In the genomic region with DNA sequence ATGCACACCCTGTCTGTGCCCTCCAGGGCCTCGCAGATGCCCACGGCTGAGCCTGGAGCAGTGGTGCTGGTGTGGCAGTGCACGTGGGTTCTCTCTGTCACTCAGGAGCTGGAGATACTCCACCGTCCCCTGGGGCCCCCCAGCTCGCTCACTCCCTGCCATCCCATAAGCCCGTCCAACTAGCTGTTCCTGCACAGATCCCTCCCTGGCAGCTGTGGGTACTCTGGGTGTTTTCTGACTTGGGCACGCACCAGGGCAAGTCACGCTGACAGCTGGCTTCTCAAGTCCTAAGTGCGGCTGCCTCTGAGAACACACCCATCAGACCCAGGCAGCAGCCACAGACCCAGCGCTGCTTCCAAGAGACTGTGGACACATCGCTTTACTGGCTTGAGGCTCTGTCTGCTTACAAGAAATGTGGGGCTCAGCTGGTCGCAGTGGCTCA, we compare ENCODE assay signal across 16 cellular contexts. TPM values are rescaled to one million over a fixed set of nuclear protein-coding genes. Genes with fewer than 3 reads are reported as not detected.
DNase-seq lines count a peak whose midpoint lies in the region; ATAC-seq and TF ChIP-seq lines count a peak whose summit lies in the region.
"Had no signal": no experiment of that assay in that cellular context is flagged by ENCODE, and none has a peak within 500 bp of the region (broad histone marks: within the 10 kb centered on the region; RNA-seq: fewer than 3 reads in every experiment).

No MANE protein-coding gene starts in this region.

- peaks cover 18% of the 10 kb centered on the region; the same call in 1 of the 2 replicates for H3K36me3 ChIP-seq in PC-9 (ENCODE audit: low read depth)
- H3K36me3 ChIP-seq in skeletal muscle satellite cell (ENCODE audit: insufficient read depth, low read length): peaks cover 39% of the 10 kb centered on the region

- no peaks in the 10 kb centered on the region for H3K9me3 ChIP-seq in PC-9 (ENCODE audit: insufficient read depth, low read depth)
- H3K9me3 ChIP-seq in skeletal muscle satellite cell (replicated peaks; ENCODE audit: low read length): no peaks in the 10 kb centered on the region

- H3K9me3 Mint-ChIP-seq in activated naive CD4-positive, alpha-beta T cell treated with anti-CD3 and anti-CD28 coated beads for 36 hours: no peaks in the 10 kb centered on the region
- no peaks in the 10 kb centered on the region for H3K9me3 Mint-ChIP-seq in activated CD4-positive, alpha-beta memory T cell treated with anti-CD3 and anti-CD28 coated beads for 36 hours
- H3K9me3 Mint-ChIP-seq: activated CD4-positive, alpha-beta memory T cell treated with anti-CD3 and anti-CD28 coated beads, Interleukin-2, amount 10 ng/mL, durations not matched to agents 7 days and 5 days; central memory CD8-positive, alpha-beta T cell; GM23338; neural crest cell; stimulated activated memory B cell treated with anti-CD40 and anti-IgM and Interleukin-4, amounts not matched to agents 10 μg/mL and 1 μg/mL and 100 μg/mL, for 72 hours; T-helper 1 cell treated with Interleukin-12 subunit alpha and Interleukin-12 subunit beta and Interleukin-4 antibody, amounts not matched to agents 30 μg/mL and 1 μg/mL, for 36 hours had no signal

- H3K4me2 ChIP-seq in PC-9: no peak overlapping the region
- peak overlapping the region; percentile 68 for H3K4me2 ChIP-seq in skeletal muscle satellite cell (ENCODE audit: low read length)
- H3K4me2 ChIP-seq: GM23338 had no signal

- H3K27ac ChIP-seq in PC-9: peak overlapping the region; percentile 10; the same call in 1 of the 2 replicates
- H3K27ac ChIP-seq in dorsolateral prefrontal cortex: peak overlapping the region; percentile 90 to 100 (median 98)

- H3K4me3 ChIP-seq in PC-9 (no peak overlapping the region), dorsolateral prefrontal cortex (no peak overlapping the region), skeletal muscle satellite cell (ENCODE audit: low read length) (no peak overlapping the region)
- H3K4me3 ChIP-seq: GM23338 had no signal

- intact Hi-C loops in PC-9 (cut with micrococcal nuclease; ENCODE audit: unreplicated experiment): no loop called here
- intact Hi-C loops in dorsolateral prefrontal cortex (cut with DNase I): no loop called here
- intact Hi-C loops in left colon (cut with DNase I, micrococcal nuclease): no loop called here
- intact Hi-C loops in activated naive CD4-positive, alpha-beta T cell treated with anti-CD3 and anti-CD28 coated beads for 36 hours (cut with micrococcal nuclease): no loop called here
- intact Hi-C loops in activated CD4-positive, alpha-beta memory T cell treated with anti-CD3 and anti-CD28 coated beads for 36 hours (cut with micrococcal nuclease): no loop called here

- H3K36me3 Mint-ChIP-seq in activated naive CD4-positive, alpha-beta T cell treated with anti-CD3 and anti-CD28 coated beads for 36 hours (ENCODE audit: low read depth): peaks cover 16% of the 10 kb centered on the region
- peaks cover 32% of the 10 kb centered on the region for H3K36me3 Mint-ChIP-seq in activated CD4-positive, alpha-beta memory T cell treated with anti-CD3 and anti-CD28 coated beads for 36 hours

- H2AFZ ChIP-seq in PC-9: no peak overlapping the region
- H2AFZ ChIP-seq: GM23338 had no signal

- H3K4me1 ChIP-seq in PC-9 (replicated peaks; ENCODE audit: insufficient read depth) (peaks cover 63% of the 10 kb centered on the region), skeletal muscle satellite cell (ENCODE audit: control insufficient read depth, insufficient read depth, low read length) (peaks cover 77% of the 10 kb centered on the region)

- peaks cover 12% of the 10 kb centered on the region for H3K4me1 Mint-ChIP-seq in activated naive CD4-positive, alpha-beta T cell treated with anti-CD3 and anti-CD28 coated beads for 36 hours (ENCODE audit: low read depth)
- H3K4me1 Mint-ChIP-seq in activated CD4-positive, alpha-beta memory T cell treated with anti-CD3 and anti-CD28 coated beads for 36 hours (ENCODE audit: low read depth): peaks cover 14% of the 10 kb centered on the region

- H3K79me2 ChIP-seq in PC-9 (ENCODE audit: low read depth): peaks cover 59% of the 10 kb centered on the region

- peak overlapping the region; percentile 10 for H3K9ac ChIP-seq in skeletal muscle satellite cell (ENCODE audit: low read depth, low read length)

- peaks cover 55% of the 10 kb centered on the region for H3F3A ChIP-seq in PC-9 (ENCODE audit: insufficient read depth, low read depth)

- DNase-seq in PC-9: no peak
- DNase-seq in dorsolateral prefrontal cortex: peak in 9 of 10 donors; percentile 11 to 76 (median 69)
- peak; percentile 71 to 82 for DNase-seq in left colon
- no peak for DNase-seq in HUDEP-2 (lab: John Stamatoyannopoulos, UW; ENCODE audit: unreplicated experiment in 76 of 76)
- no peak for DNase-seq in activated naive CD4-positive, alpha-beta T cell treated with anti-CD3 and anti-CD28 coated beads for 36 hours
- no peak for DNase-seq in activated CD4-positive, alpha-beta T cell treated with anti-CD3 and anti-CD28 coated beads for 48 hours
- no peak for DNase-seq in activated CD4-positive, alpha-beta memory T cell treated with anti-CD3 and anti-CD28 coated beads for 36 hours
- DNase-seq: activated CD4-positive, alpha-beta memory T cell treated with anti-CD3 and anti-CD28 coated beads, Interleukin-2, amount 10 ng/mL, durations not matched to agents 7 days and 5 days; activated effector memory CD4-positive, alpha-beta T cell treated with anti-CD3 and anti-CD28 coated beads, Interleukin-2, amount 50 U/mL, for 16 hours; NCI-H2081 had no signal

- no TSS peak for BruUV-seq in PC-9 (replicated peaks; lab: Mats Ljungman, UMichigan)

- CTCF ChIA-PET in PC-9 (lab: Charles Lee): no interaction called here
- CTCF ChIA-PET in activated naive CD4-positive, alpha-beta T cell treated with anti-CD3 and anti-CD28 coated beads for 36 hours (lab: Charles Lee): interaction anchor here (0.6 to 1.5 kb wide), 5 partner anchors 21 to 63 kb away, joined by 3 to 5 read pairs (median 3); partner anchors contain the start of gene SMIM5
- CTCF ChIA-PET in activated CD4-positive, alpha-beta memory T cell treated with anti-CD3 and anti-CD28 coated beads for 36 hours (lab: Charles Lee): no interaction called here

- peak; percentile 59 for ATAC-seq in left colon
- ATAC-seq: GM23338; stimulated activated memory B cell treated with anti-CD40 and anti-IgM and Interleukin-4, amounts not matched to agents 10 μg/mL and 1 μg/mL and 100 μg/mL, for 72 hours had no signal

- no peaks in the 10 kb centered on the region for H4K20me1 ChIP-seq in PC-9 (ENCODE audit: insufficient read depth)

- TF ChIP-seq CTCF in PC-9 (conservative IDR thresholded peaks at IDR 0.05): no peak
- no peak for TF ChIP-seq CTCF in dorsolateral prefrontal cortex (IDR thresholded peaks at IDR 0.05 in 54 of 56, conservative IDR thresholded peaks at IDR 0.05 in 2 of 56; ENCODE audit: low read depth in 1 of 56, partially characterized antibody in 56 of 56)

- POLR2A ChIA-PET in PC-9 (lab: Charles Lee; ENCODE audit: unreplicated experiment): no interaction called here
- POLR2A ChIA-PET in activated CD4-positive, alpha-beta memory T cell treated with anti-CD3 and anti-CD28 coated beads for 36 hours (lab: Charles Lee): no interaction called here

- H3K27ac Mint-ChIP-seq in activated naive CD4-positive, alpha-beta T cell treated with anti-CD3 and anti-CD28 coated beads for 36 hours: no peak overlapping the region
- H3K27ac Mint-ChIP-seq in activated CD4-positive, alpha-beta memory T cell treated with anti-CD3 and anti-CD28 coated beads for 36 hours: no peak overlapping the region
- H3K27ac Mint-ChIP-seq: activated CD4-positive, alpha-beta memory T cell treated with anti-CD3 and anti-CD28 coated beads, Interleukin-2, amount 10 ng/mL, durations not matched to agents 7 days and 5 days; GM23338; stimulated activated memory B cell treated with anti-CD40 and anti-IgM and Interleukin-4, amounts not matched to agents 10 μg/mL and 1 μg/mL and 100 μg/mL, for 72 hours; T-helper 1 cell treated with Interleukin-12 subunit alpha and Interleukin-12 subunit beta and Interleukin-4 antibody, amounts not matched to agents 30 μg/mL and 1 μg/mL, for 36 hours had no signal

- no peak overlapping the region for H3K4me3 Mint-ChIP-seq in activated naive CD4-positive, alpha-beta T cell treated with anti-CD3 and anti-CD28 coated beads for 36 hours
- H3K4me3 Mint-ChIP-seq in activated CD4-positive, alpha-beta memory T cell treated with anti-CD3 and anti-CD28 coated beads for 36 hours: no peak overlapping the region
- H3K4me3 Mint-ChIP-seq: activated CD4-positive, alpha-beta memory T cell treated with anti-CD3 and anti-CD28 coated beads, Interleukin-2, amount 10 ng/mL, durations not matched to agents 7 days and 5 days; central memory CD8-positive, alpha-beta T cell; GM23338; stimulated activated memory B cell treated with anti-CD40 and anti-IgM and Interleukin-4, amounts not matched to agents 10 μg/mL and 1 μg/mL and 100 μg/mL, for 72 hours; T-helper 1 cell treated with Interleukin-12 subunit alpha and Interleukin-12 subunit beta and Interleukin-4 antibody, amounts not matched to agents 30 μg/mL and 1 μg/mL, for 36 hours had no signal

- H3K27me3 Mint-ChIP-seq in activated naive CD4-positive, alpha-beta T cell treated with anti-CD3 and anti-CD28 coated beads for 36 hours (ENCODE audit: low read depth): no peaks in the 10 kb centered on the region
- H3K27me3 Mint-ChIP-seq in activated CD4-positive, alpha-beta memory T cell treated with anti-CD3 and anti-CD28 coated beads for 36 hours: no peaks in the 10 kb centered on the region
- H3K27me3 Mint-ChIP-seq: activated CD4-positive, alpha-beta memory T cell treated with anti-CD3 and anti-CD28 coated beads, Interleukin-2, amount 10 ng/mL, durations not matched to agents 7 days and 5 days; central memory CD8-positive, alpha-beta T cell; stimulated activated memory B cell treated with anti-CD40 and anti-IgM and Interleukin-4, amounts not matched to agents 10 μg/mL and 1 μg/mL and 100 μg/mL, for 72 hours had no signal

- H3K27me3 ChIP-seq in PC-9 (ENCODE audit: insufficient read depth, low read depth) (no peaks in the 10 kb centered on the region), dorsolateral prefrontal cortex (no peaks in the 10 kb centered on the region), skeletal muscle satellite cell (ENCODE audit: control insufficient read depth, insufficient read depth, low read length) (no peaks in the 10 kb centered on the region)

- no peaks in the 10 kb centered on the region for H3K9me2 ChIP-seq in PC-9 (ENCODE audit: insufficient read depth)

RNA-seq across cellular contexts. Expression of gene ITGB4, which starts 25.4 kb away (rescaled TPM):
- total RNA-seq in PC-9 (2021) (448 and 461 TPM in 2 replicates), dorsolateral prefrontal cortex (100 to 1,000 TPM in 39 of 120 experiments, 10 to 100 TPM in 81; 27.8 to 292 (median 83.1) TPM), left colon (100 to 1,000 TPM; 252 to 318 TPM)
- not detected in 2 replicates for total RNA-seq in skeletal muscle satellite cell (2012; rRNA removed)
- 1 to 10 TPM in 1 of 2 experiments, under 1 TPM in 1; 0.83 to 1.0 TPM for total RNA-seq in activated naive CD4-positive, alpha-beta T cell treated with anti-CD3 and anti-CD28 coated beads for 36 hours
- total RNA-seq in activated CD4-positive, alpha-beta memory T cell treated with anti-CD3 and anti-CD28 coated beads for 36 hours: 1 to 10 TPM in 1 of 2 experiments, under 1 TPM in 1; 0.67 to 1.1 TPM

RNA-seq across cellular contexts. Expression of gene SAP30BP, which starts 28.7 kb away (rescaled TPM):
- total RNA-seq in PC-9 (2021): 79.5 and 80.3 TPM in 2 replicates
- 100 to 1,000 TPM in 23 of 120 experiments, 10 to 100 TPM in 97; 65.3 to 160 (median 88.1) TPM for total RNA-seq in dorsolateral prefrontal cortex
- 10 to 100 TPM; 72.1 to 72.5 TPM for total RNA-seq in left colon
- 52.6 and 68.4 TPM in 2 replicates for total RNA-seq in skeletal muscle satellite cell (2012; rRNA removed)
- 10 to 100 TPM; 68.3 TPM for total RNA-seq in activated naive CD4-positive, alpha-beta T cell treated with anti-CD3 and anti-CD28 coated beads for 36 hours
- total RNA-seq in activated CD4-positive, alpha-beta memory T cell treated with anti-CD3 and anti-CD28 coated beads for 36 hours: 10 to 100 TPM; 81.4 to 92.7 TPM

RNA-seq across cellular contexts. Expression of gene RECQL5, which starts 28.9 kb away (rescaled TPM):
- total RNA-seq in PC-9 (2021) (41.0 and 44.2 TPM in 2 replicates), dorsolateral prefrontal cortex (10 to 100 TPM; 31.3 to 74.3 (median 47.5) TPM), left colon (10 to 100 TPM; 23.2 to 27.0 TPM)
- total RNA-seq in skeletal muscle satellite cell (2012; rRNA removed): 10.5 and 13.7 TPM in 2 replicates
- 10 to 100 TPM; 36.2 to 44.0 TPM for total RNA-seq in activated naive CD4-positive, alpha-beta T cell treated with anti-CD3 and anti-CD28 coated beads for 36 hours
- 10 to 100 TPM; 27.7 to 31.3 TPM for total RNA-seq in activated CD4-positive, alpha-beta memory T cell treated with anti-CD3 and anti-CD28 coated beads for 36 hours

Comparison
In these comparisons a context has a peak if more than half of its experiments do, and no peak if none do; other contexts are left out.
1. DNase-seq: peak in dorsolateral prefrontal cortex (9 of 10) and left colon (2 of 2); none in PC-9 (0 of 2), HUDEP-2 (0 of 76), activated naive CD4-positive, alpha-beta T cell treated with anti-CD3 and anti-CD28 coated beads for 36 hours (single experiment), activated CD4-positive, alpha-beta T cell treated with anti-CD3 and anti-CD28 coated beads for 48 hours (single experiment) and activated CD4-positive, alpha-beta memory T cell treated with anti-CD3 and anti-CD28 coated beads for 36 hours (single experiment).
2. RNA of gene ITGB4, which starts 25.4 kb away (total RNA-seq): 448 to 461 TPM in PC-9, 252 to 318 TPM in left colon and 27.8 to 292 TPM in dorsolateral prefrontal cortex; 0.67 to 1.1 TPM in activated CD4-positive, alpha-beta memory T cell treated with anti-CD3 and anti-CD28 coated beads for 36 hours and 0.83 to 1.0 TPM in activated naive CD4-positive, alpha-beta T cell treated with anti-CD3 and anti-CD28 coated beads for 36 hours; every median in the first group is over 10 times any median in the second.